9 cellular contexts compared by ENCODE assay signal in the genomic region with DNA sequence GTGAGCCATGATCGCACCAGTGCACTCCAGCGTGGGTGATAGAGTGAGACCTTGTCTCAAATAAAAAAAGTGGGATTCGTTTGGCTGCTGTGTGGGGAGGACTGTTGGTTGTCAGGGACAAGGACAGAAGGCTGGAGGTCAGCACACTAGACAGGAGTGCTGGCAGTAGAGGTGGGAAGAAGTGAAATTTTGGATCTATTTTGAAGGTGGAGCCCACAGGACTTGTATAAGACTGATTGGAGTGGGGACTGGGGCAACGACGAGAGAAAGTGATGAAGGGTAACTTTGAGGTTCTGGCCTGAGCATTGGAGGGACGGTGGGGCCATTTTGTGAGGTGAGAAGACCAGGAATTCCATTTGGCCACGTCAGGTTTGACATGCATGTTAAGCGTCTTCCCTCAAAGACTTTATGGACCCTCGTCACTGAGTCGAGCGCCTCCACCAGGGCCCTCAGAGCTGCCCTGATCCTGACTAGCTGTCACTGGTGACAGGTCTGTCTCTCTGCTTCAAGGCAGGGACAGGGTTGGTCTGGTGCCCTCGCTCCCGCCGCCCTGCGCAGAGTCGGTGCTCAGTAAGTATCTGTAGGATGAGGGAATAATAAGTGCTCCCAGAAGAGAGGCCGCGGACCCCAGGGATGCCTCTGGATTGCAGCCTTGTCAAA. TPM values are rescaled to one million over a fixed set of nuclear protein-coding genes. Genes with fewer than 3 reads are reported as not detected.
DNase-seq lines count a peak whose midpoint lies in the region; ATAC-seq and TF ChIP-seq lines count a peak whose summit lies in the region.
"Had no signal": no experiment of that assay in that cellular context is flagged by ENCODE, and none has a peak within 500 bp of the region (broad histone marks: within the 10 kb centered on the region; RNA-seq: fewer than 3 reads in every experiment).

No MANE protein-coding gene starts in this region.

- H3K4me1 ChIP-seq in SJSA1 (replicated peaks), result peaks cover 5% of the 10 kb centered on the region

- H3K4me3 ChIP-seq in SJSA1, result peak overlapping the region; percentile 54
- H3K4me3 ChIP-seq in epithelial cell of proximal tubule (ENCODE audit: low read depth, low read length), result peak overlapping the region; percentile 93

- peak overlapping the region; percentile 41 for H3K27ac ChIP-seq in SJSA1

- TF ChIP-seq CTCF in epithelial cell of proximal tubule (conservative IDR thresholded peaks at IDR 0.05; ENCODE audit: low read depth, low read length) (peak; percentile 14), omental fat pad (IDR thresholded peaks at IDR 0.05) (no peak), GM10248 (IDR thresholded peaks at IDR 0.05; ENCODE audit: control extremely low read depth, extremely low read depth, low read depth, missing control alignments) (no peak)

- CTCF ChIA-PET in GM10248 (lab: Yijun Ruan, JAX), result no interaction called here

- peaks cover 13% of the 10 kb centered on the region for H3K27me3 ChIP-seq in SJSA1 (replicated peaks)

- no peaks in the 10 kb centered on the region for H3K9me3 ChIP-seq in SJSA1 (replicated peaks)

- DNase-seq in activated naive CD4-positive, alpha-beta T cell treated with Interleukin-2 at 50 U/mL for 16 hours, result peak; percentile 25
- DNase-seq in activated naive CD4-positive, alpha-beta T cell (lab: John Stamatoyannopoulos, UW), result no peak
- DNase-seq in SJSA1 (ENCODE audit: low read depth in 1 of 2, low spot score in 2 of 2) (no peak), epithelial cell of proximal tubule (ENCODE audit: low read depth) (no peak), omental fat pad (ENCODE audit: low spot score) (peak; percentile 31), NCI-H524 (lab: John Stamatoyannopoulos, UW) (no peak), GM10248 (ENCODE audit: extremely low spot score) (no peak), GF-D8 (lab: John Stamatoyannopoulos, UW) (no peak)

- ATAC-seq in omental fat pad (ENCODE audit: low FRiP score), result no peak

- POLR2A ChIA-PET in GM10248 (lab: Yijun Ruan, JAX), result no interaction called here

- peaks cover 13% of the 10 kb centered on the region for H3K36me3 ChIP-seq in SJSA1

RNA-seq across cellular contexts. Expression of a gene that starts 0.7 kb away (rescaled TPM):
- total RNA-seq in SJSA1 (2014; rRNA removed; shearing (Covaris generic)), result 9.1 and 13.3 TPM in 2 replicates
- 12.5 and 21.5 TPM in 2 replicates for total RNA-seq in epithelial cell of proximal tubule
- total RNA-seq in omental fat pad, result 10 to 100 TPM in 2 of 4 donors, 1 to 10 TPM in 2; 7.1 to 14.2 (median 9.5) TPM

RNA-seq across cellular contexts. Expression of a gene that starts 17.2 kb away (rescaled TPM):
- total RNA-seq in SJSA1 (2014; rRNA removed; shearing (Covaris generic)), result not detected in 2 replicates
- total RNA-seq in epithelial cell of proximal tubule (not detected in 2 replicates), omental fat pad (10 to 100 TPM in 3 of 4 donors, 1 to 10 TPM in 1; 3.5 to 25.0 (median 20.4) TPM)
- total RNA-seq: glomerular endothelial cell had no signal

RNA-seq across cellular contexts. Expression of a gene that starts 24.8 kb away (rescaled TPM):
- not detected in 2 replicates for total RNA-seq in SJSA1 (2014; rRNA removed; shearing (Covaris generic))
- total RNA-seq in epithelial cell of proximal tubule, result 0.17 TPM in 1 of 2 replicates, not detected in the other
- not detected for total RNA-seq in omental fat pad
- total RNA-seq: glomerular endothelial cell had no signal

RNA-seq across cellular contexts. Expression of a gene that starts 34.6 kb away (rescaled TPM):
- not detected in 2 replicates for total RNA-seq in SJSA1 (2014; rRNA removed; shearing (Covaris generic))
- total RNA-seq in epithelial cell of proximal tubule (not detected in 2 replicates), omental fat pad (10 to 100 TPM in 1 of 4 donors, 1 to 10 TPM in 3; 1.9 to 10.7 (median 6.3) TPM)
- total RNA-seq: glomerular endothelial cell had no signal

RNA-seq across cellular contexts. Expression of a gene that starts 42.6 kb away (rescaled TPM):
- not detected in 2 replicates for total RNA-seq in SJSA1 (2014; rRNA removed; shearing (Covaris generic))
- not detected in 2 replicates for total RNA-seq in epithelial cell of proximal tubule
- total RNA-seq in omental fat pad, result not detected
- total RNA-seq: glomerular endothelial cell had no signal

Comparison
In these comparisons a context has a peak if more than half of its experiments do, and no peak if none do; other contexts are left out.
1. DNase-seq: peak in activated naive CD4-positive, alpha-beta T cell treated with Interleukin-2 at 50 U/mL for 16 hours (single experiment) and omental fat pad (single experiment); none in activated naive CD4-positive, alpha-beta T cell (0 of 4), SJSA1 (0 of 2), epithelial cell of proximal tubule (single experiment), NCI-H524 (0 of 2), GM10248 (single experiment) and GF-D8 (single experiment).